8 cellular contexts compared by ENCODE assay signal in genomic region chr1:64915381-64916274, GRCh38. TPM values are rescaled to one million over a fixed set of nuclear protein-coding genes. Genes with fewer than 3 reads are reported as not detected.
A peak's percentile ranks its signal among the peaks of the same experiment; 100 is the strongest.
DNase-seq lines count a peak whose midpoint lies in the region; ATAC-seq lines count a peak whose summit lies in the region.
"Had no signal": no experiment of that assay in that cellular context is flagged by ENCODE, and none has a peak within 500 bp of the region (broad histone marks: within the 10 kb centered on the region; RNA-seq: fewer than 3 reads in every experiment).

No MANE protein-coding gene starts in this region.

- peak overlapping the region; percentile 4 for H3K27ac Mint-ChIP-seq in activated naive CD8-positive, alpha-beta T cell treated with anti-CD3 and anti-CD28 coated beads, Interleukin-2, amount 50 U/mL, for 24 hours
- H3K27ac Mint-ChIP-seq in immature natural killer cell, result peak overlapping the region; percentile 74 to 92 (median 80)
- peak overlapping the region; percentile 6 for H3K27ac Mint-ChIP-seq in stimulated activated naive B cell treated with anti-CD40 and anti-IgM and Interleukin-4, amounts not matched to agents 10 μg/mL and 1 μg/mL and 100 μg/mL, for 72 hours

- H3K36me3 Mint-ChIP-seq in activated naive CD8-positive, alpha-beta T cell treated with anti-CD3 and anti-CD28 coated beads, Interleukin-2, amount 50 U/mL, for 24 hours (ENCODE audit: low read depth), result peaks cover 2% of the 10 kb centered on the region
- H3K36me3 Mint-ChIP-seq in immature natural killer cell, result peaks cover 0 to 3% (median 0%) of the 10 kb centered on the region in 3 donors
- peaks cover 0 to 3% of the 10 kb centered on the region in 2 donors for H3K36me3 Mint-ChIP-seq in stimulated activated naive B cell treated with anti-CD40 and anti-IgM and Interleukin-4, amounts not matched to agents 10 μg/mL and 1 μg/mL and 100 μg/mL, for 72 hours

- H3K4me1 Mint-ChIP-seq in activated naive CD8-positive, alpha-beta T cell treated with anti-CD3 and anti-CD28 coated beads, Interleukin-2, amount 50 U/mL, for 24 hours, result peaks cover 92% of the 10 kb centered on the region
- peaks cover 98 to 100% of the 10 kb centered on the region in 2 donors for H3K4me1 Mint-ChIP-seq in immature natural killer cell
- H3K4me1 Mint-ChIP-seq in stimulated activated naive B cell treated with anti-CD40 and anti-IgM and Interleukin-4, amounts not matched to agents 10 μg/mL and 1 μg/mL and 100 μg/mL, for 72 hours, result peaks cover 50 to 92% of the 10 kb centered on the region in 2 donors

- H3K4me3 Mint-ChIP-seq in activated naive CD8-positive, alpha-beta T cell treated with anti-CD3 and anti-CD28 coated beads, Interleukin-2, amount 50 U/mL, for 24 hours, result no peak overlapping the region
- peak overlapping the region; percentile 49 to 75 (median 68) for H3K4me3 Mint-ChIP-seq in immature natural killer cell
- no peak overlapping the region for H3K4me3 Mint-ChIP-seq in stimulated activated naive B cell treated with anti-CD40 and anti-IgM and Interleukin-4, amounts not matched to agents 10 μg/mL and 1 μg/mL and 100 μg/mL, for 72 hours

- H3K27me3 Mint-ChIP-seq in activated naive CD8-positive, alpha-beta T cell treated with anti-CD3 and anti-CD28 coated beads, Interleukin-2, amount 50 U/mL, for 24 hours, result no peaks in the 10 kb centered on the region
- peaks cover 3 to 11% (median 7%) of the 10 kb centered on the region in 3 donors for H3K27me3 Mint-ChIP-seq in immature natural killer cell (ENCODE audit: low read depth in 3 of 3)
- no peaks in the 10 kb centered on the region for H3K27me3 Mint-ChIP-seq in stimulated activated naive B cell treated with anti-CD40 and anti-IgM and Interleukin-4, amounts not matched to agents 10 μg/mL and 1 μg/mL and 100 μg/mL, for 72 hours

- DNase-seq in HK-2 (ENCODE audit: unreplicated experiment) (peak; percentile 55), immature natural killer cell (no peak), GM03348 (ENCODE audit: low spot score) (no peak), C1 segment of cervical spinal cord (lab: John Stamatoyannopoulos, UW) (no peak)
- DNase-seq in activated naive CD8-positive, alpha-beta T cell treated with anti-CD3 and anti-CD28 coated beads, Interleukin-2, amount 50 U/mL, for 24 hours, result no peak
- no peak for DNase-seq in stimulated activated naive B cell treated with anti-CD40 and anti-IgM and Interleukin-4, amounts not matched to agents 10 μg/mL and 1 μg/mL and 100 μg/mL, for 72 hours
- DNase-seq in activated CD4-positive, CD25-positive, alpha-beta regulatory T cell treated with anti-CD3 and anti-CD28 coated beads, Interleukin-2, amount 50 U/mL, for 72 hours, result no peak
- DNase-seq: RPMI8226 had no signal

- no peak for ATAC-seq in activated naive CD8-positive, alpha-beta T cell treated with anti-CD3 and anti-CD28 coated beads, Interleukin-2, amount 50 U/mL, for 24 hours
- peak in 1 of 2 donors; percentile 35 for ATAC-seq in stimulated activated naive B cell treated with anti-CD40 and anti-IgM and Interleukin-4, amounts not matched to agents 10 μg/mL and 1 μg/mL and 100 μg/mL, for 72 hours (replicated peaks)

- H3K9me3 Mint-ChIP-seq in activated naive CD8-positive, alpha-beta T cell treated with anti-CD3 and anti-CD28 coated beads, Interleukin-2, amount 50 U/mL, for 24 hours, result no peaks in the 10 kb centered on the region
- no peaks in the 10 kb centered on the region for H3K9me3 Mint-ChIP-seq in immature natural killer cell
- H3K9me3 Mint-ChIP-seq in stimulated activated naive B cell treated with anti-CD40 and anti-IgM and Interleukin-4, amounts not matched to agents 10 μg/mL and 1 μg/mL and 100 μg/mL, for 72 hours, result no peaks in the 10 kb centered on the region

RNA-seq across cellular contexts. Expression of gene JAK1, which starts 50.7 kb away (rescaled TPM):
- 100 to 1,000 TPM; 265 to 734 (median 416) TPM for polyA plus RNA-seq in immature natural killer cell

Comparison
In these comparisons a context has a peak if more than half of its experiments do, and no peak if none do; other contexts are left out.
1. H3K27ac Mint-ChIP-seq: peak in every context shown above with its lines; median percentile 80 in immature natural killer cell; 6 in stimulated activated naive B cell treated with anti-CD40 and anti-IgM and Interleukin-4, amounts not matched to agents 10 μg/mL and 1 μg/mL and 100 μg/mL, for 72 hours; 4 in activated naive CD8-positive, alpha-beta T cell treated with anti-CD3 and anti-CD28 coated beads, Interleukin-2, amount 50 U/mL, for 24 hours.
2. H3K4me3 Mint-ChIP-seq: peak in immature natural killer cell (5 of 5); none in activated naive CD8-positive, alpha-beta T cell treated with anti-CD3 and anti-CD28 coated beads, Interleukin-2, amount 50 U/mL, for 24 hours (single experiment) and stimulated activated naive B cell treated with anti-CD40 and anti-IgM and Interleukin-4, amounts not matched to agents 10 μg/mL and 1 μg/mL and 100 μg/mL, for 72 hours (0 of 2).